8 cellular contexts compared by ENCODE assay signal in genomic region chr15:25438601-25439455, GRCh38. TPM values are rescaled to one million over a fixed set of nuclear protein-coding genes. Genes with fewer than 3 reads are reported as not detected.
DNase-seq lines count a peak whose midpoint lies in the region; ATAC-seq and TF ChIP-seq lines count a peak whose summit lies in the region.

Gene UBE3A (minus strand): TSS chr15:25439024. CDS start chr15:25409107, 29,917 bp downstream.

- H3K18ac ChIP-seq in IMR-90 (ENCODE audit: low read depth, low read length), result peak within 1 kb of the TSS; percentile 55

- ATAC-seq in GM21529 (IDR thresholded peaks at IDR 0.05; ENCODE audit: unreplicated experiment) (peak; percentile 83), IMR-90 (ENCODE audit: low read depth) (peak; percentile 97)

- H4K20me1 ChIP-seq in IMR-90 (ENCODE audit: insufficient read depth, low read length), result peaks cover 41% of the 10 kb centered on the region

- no peak within 1 kb of the TSS for H2BK20ac ChIP-seq in IMR-90 (ENCODE audit: low read depth, low read length)

- WGBS in IMR-90 (ENCODE audit: extremely low coverage in 2 of 2, insufficient read length in 1 of 2), 2 experiments, result 2% methylated on average over 45 of the region's 99 CpGs; no CpG with 5 or more reads in 1 of the 2 experiments

- in situ Hi-C loops in IMR-90 (cut with MboI; ENCODE audit: low sequenced_read_pairs), result loop anchor here (10.0 kb wide), 2 partner anchors 104 to 294 kb away; no protein-coding TSS in a partner anchor

- peaks cover 5 to 27% of the 10 kb centered on the region in 2 experiments; a peak in 3 of 4 replicates for H3K79me1 ChIP-seq in IMR-90 (ENCODE audit: low read depth in 1 of 2, low read length in 2 of 2)

- POLR2A ChIA-PET in IMR-90 (lab: Charles Lee; ENCODE audit: unreplicated experiment), result no interaction called here

- peak; percentile 56 for TF ChIP-seq RAD21 in IMR-90 (IDR thresholded peaks at IDR 0.05; ENCODE audit: low read length)

- H4K91ac ChIP-seq in IMR-90 (ENCODE audit: insufficient read depth, low read depth, low read length), result peak within 1 kb of the TSS; percentile 92

- H2BK15ac ChIP-seq in IMR-90 (ENCODE audit: low read depth, low read length), result no peak within 1 kb of the TSS

- peak; percentile 40 for TF ChIP-seq CTCF in IMR-90 (conservative IDR thresholded peaks at IDR 0.05; ENCODE audit: low read depth, low read length)
- peak; percentile 14 for TF ChIP-seq CTCF in epithelial cell of proximal tubule (conservative IDR thresholded peaks at IDR 0.05; ENCODE audit: low read depth, low read length)

- peak within 1 kb of the TSS; percentile 86 for H3K9ac ChIP-seq in IMR-90 (ENCODE audit: low read depth, low read length)

- peak within 1 kb of the TSS; percentile 69 for H3K4me3 ChIP-seq in IMR-90 (ENCODE audit: insufficient read depth, low read depth, low read length)
- peak within 1 kb of the TSS; percentile 94 for H3K4me3 ChIP-seq in epithelial cell of proximal tubule (ENCODE audit: low read depth, low read length)

- no peaks in the 10 kb centered on the region for H3K36me3 ChIP-seq in IMR-90 (ENCODE audit: control insufficient read depth, insufficient read depth, low read length)

- peak within 1 kb of the TSS; percentile 87 for H3K56ac ChIP-seq in IMR-90 (ENCODE audit: extremely low read depth, insufficient read depth, low read length)

- H2BK5ac ChIP-seq in IMR-90 (ENCODE audit: low read depth, low read length, poor library complexity, severe bottlenecking), result peak within 1 kb of the TSS; percentile 78

- peak within 1 kb of the TSS; percentile 80 for H3K4ac ChIP-seq in IMR-90 (ENCODE audit: low read depth, low read length)

- H3K9me1 ChIP-seq in IMR-90 (ENCODE audit: insufficient read depth, low read length), result 0 out of 2 replicates have a peak, but pooled peaks cover under 1% of the 10 kb centered on the region

- dilution Hi-C loops in IMR-90 (cut with HindIII; ENCODE audit: low sequenced_read_pairs, unreplicated experiment), result no loop called here

- H2BK120ac ChIP-seq in IMR-90 (ENCODE audit: low read depth, low read length), result peak within 1 kb of the TSS; percentile 20; the same call in 1 of the 2 replicates

- H3K9me3 ChIP-seq in IMR-90 (ENCODE audit: control insufficient read depth, insufficient read depth, low read length), result no peaks in the 10 kb centered on the region

- H4K5ac ChIP-seq in IMR-90 (ENCODE audit: low read depth, low read length), result peak within 1 kb of the TSS; percentile 99

- BruUV-seq in IMR-90 (replicated peaks; lab: Mats Ljungman, UMichigan), result no TSS peak

- H3K27ac ChIP-seq in IMR-90 (ENCODE audit: insufficient read depth, low read length), result peak within 1 kb of the TSS; percentile 93

- no peaks in the 10 kb centered on the region for H3K27me3 ChIP-seq in IMR-90 (ENCODE audit: control insufficient read depth, insufficient read depth, low read length)

- peak; percentile 59 for DNase-seq in DMS153 treated with DMSO at 0.1 percent for 48 hours (lab: John Stamatoyannopoulos, UW; ENCODE audit: unreplicated experiment)
- DNase-seq in IMR-90, result peak; percentile 91
- DNase-seq in OCI-M2 (lab: John Stamatoyannopoulos, UW; ENCODE audit: unreplicated experiment), result peak; percentile 35
- peak; percentile 90 for DNase-seq in activated T-cell treated with anti-CD3 and anti-CD28 coated beads, Interleukin-2, amount 50 U/mL, for 1 hour
- no peak for DNase-seq in epithelial cell of proximal tubule (ENCODE audit: low read depth)
- peak; percentile 89 for DNase-seq in mucosa of gallbladder (ENCODE audit: low spot score)
- DNase-seq in stimulated activated CD8-positive, alpha-beta memory T cell treated with anti-CD3 and anti-CD28 coated beads, Interleukin-4, amount 100 ng/mL, for 24 hours (ENCODE audit: low read depth), result peak; percentile 83

- H3K4me2 ChIP-seq in IMR-90 (ENCODE audit: low read depth, low read length), result peak within 1 kb of the TSS; percentile 99

- intact Hi-C loops in IMR-90 (cut with micrococcal nuclease), result loop anchor here (2.0 to 5.0 kb wide), 4 partner anchors 67 to 300 kb away; no protein-coding TSS in a partner anchor

- H2AK9ac ChIP-seq in IMR-90 (replicated peaks; ENCODE audit: low read depth, low read length, poor library complexity), result peak within 1 kb of the TSS; percentile 96

- peak; percentile 91 for TF ChIP-seq POLR2A in IMR-90 (IDR thresholded peaks at IDR 0.05; ENCODE audit: low read depth, low read length)

- CTCF ChIA-PET in IMR-90 (lab: Yijun Ruan, JAX), result interaction anchor here (0.7 kb wide), 1 partner anchor 23 kb away, joined by 3 read pairs; no protein-coding TSS in a partner anchor

- peak within 1 kb of the TSS; percentile 96 to 98 for H4K8ac ChIP-seq in IMR-90 (ENCODE audit: low read depth in 2 of 2, low read length in 2 of 2)

- peak within 1 kb of the TSS; percentile 93 for H3K23ac ChIP-seq in IMR-90 (ENCODE audit: low read depth, low read length)

- peak within 1 kb of the TSS; percentile 94 for H2AFZ ChIP-seq in IMR-90 (replicated peaks; ENCODE audit: low read length, poor library complexity)

- peak within 1 kb of the TSS; percentile 96 for H3K14ac ChIP-seq in IMR-90 (replicated peaks; ENCODE audit: low read depth, low read length)

- H3K4me1 ChIP-seq in IMR-90 (ENCODE audit: control insufficient read depth, insufficient read depth, low read length), result no peaks in the 10 kb centered on the region

- H2AK5ac ChIP-seq in IMR-90 (ENCODE audit: low read depth, low read length), result peak within 1 kb of the TSS; percentile 35

TF ChIP-seq in IMR-90, 13 proteins besides CTCF, POLR2A, EP300 and RAD21:
- TF ChIP-seq SMC3 (IDR thresholded peaks at IDR 0.05; ENCODE audit: low read depth, low read length) (0 out of 2 replicates have a peak, but pooled peaks have one; percentile 7), BHLHE40 (IDR thresholded peaks at IDR 0.05; ENCODE audit: low read depth, low read length) (peak; percentile 90), CHD1 (IDR thresholded peaks at IDR 0.05; ENCODE audit: low read depth, low read length) (no peak; the same call in 1 of the 2 replicates), MXI1 (IDR thresholded peaks at IDR 0.05; ENCODE audit: borderline replicate concordance, low read depth, low read length) (peak; percentile 45; the same call in 1 of the 2 replicates), RFX5 (IDR thresholded peaks at IDR 0.05; ENCODE audit: low read depth, low read length) (no peak), MAZ (IDR thresholded peaks at IDR 0.05; ENCODE audit: borderline replicate concordance, low read depth, low read length) (peak; percentile 93), CEBPB (IDR thresholded peaks at IDR 0.05; ENCODE audit: low read depth, low read length) (no peak)
TF ChIP-seq in IMR-90: peak in this region for 4.

RNA-seq across cellular contexts. Expression of gene UBE3A, which starts in this region (rescaled TPM):
- total RNA-seq in IMR-90 (2012; rRNA removed) (53.2 and 69.7 TPM in 2 replicates), epithelial cell of proximal tubule (48.8 and 60.8 TPM in 2 replicates), mucosa of gallbladder (105 TPM)
- polyA plus RNA-seq in IMR-90 (2012; rRNA removed), result 16.7 and 19.3 TPM in 2 replicates
- 10.9 and 12.6 TPM in 2 replicates for polyA plus RNA-seq in IMR-90 (2012; cell fraction: cytosol; rRNA removed)
- 20.1 and 28.4 TPM in 2 replicates for polyA plus RNA-seq in IMR-90 (2012; cell fraction: nucleus; rRNA removed; ENCODE audit: low replicate concordance)
